Comparison of ENCODE assay signal across 9 cellular contexts in genomic region chr2:10844083-10844482, GRCh38. TPM values are rescaled to one million over a fixed set of nuclear protein-coding genes. Genes with fewer than 3 reads are reported as not detected.
DNase-seq lines count a peak whose midpoint lies in the region; ATAC-seq and TF ChIP-seq lines count a peak whose summit lies in the region.
"Had no signal": no experiment of that assay in that cellular context is flagged by ENCODE, and none has a peak within 500 bp of the region (broad histone marks: within the 10 kb centered on the region; RNA-seq: fewer than 3 reads in every experiment).

No MANE protein-coding gene starts in this region.

- in situ Hi-C loops in SK-MEL-5 (cut with HindIII; ENCODE audit: low pct_unique_long_range_greater_than_20kb, low sequenced_read_pairs) (no loop called here), GM13977 (cut with MboI; ENCODE audit: low pct_unique_long_range_greater_than_20kb, low sequenced_read_pairs, unreplicated experiment) (loop anchor here (25.0 kb wide), 2 partner anchors 593 to 743 kb away; no protein-coding TSS in a partner anchor)

- H3K36me3 ChIP-seq in parathyroid adenoma (ENCODE audit: control insufficient read depth, insufficient read depth, low read length): no peaks in the 10 kb centered on the region

- H2AFZ ChIP-seq in parathyroid adenoma: peak overlapping the region; percentile 53

- TF ChIP-seq CTCF in parathyroid adenoma (IDR thresholded peaks at IDR 0.05) (no peak), GM13977 (IDR thresholded peaks at IDR 0.05; ENCODE audit: extremely low read depth, insufficient read depth, missing control alignments) (no peak)

- H3K27me3 ChIP-seq in parathyroid adenoma (ENCODE audit: control insufficient read depth, insufficient read depth, low read length): no peaks in the 10 kb centered on the region

- H3K79me2 ChIP-seq in parathyroid adenoma: no peaks in the 10 kb centered on the region

- H3K4me1 ChIP-seq in parathyroid adenoma: peaks cover 2% of the 10 kb centered on the region

- ATAC-seq in GM19467 (IDR thresholded peaks at IDR 0.05; ENCODE audit: unreplicated experiment) (no peak), HG03039 (IDR thresholded peaks at IDR 0.05; ENCODE audit: unreplicated experiment) (no peak)

- no peak overlapping the region for H3K27ac ChIP-seq in parathyroid adenoma

- no peak overlapping the region for H3K4me3 ChIP-seq in parathyroid adenoma (ENCODE audit: low read depth, low read length)

- no peak overlapping the region for H3K9ac ChIP-seq in parathyroid adenoma

- no peaks in the 10 kb centered on the region for H3K9me3 ChIP-seq in parathyroid adenoma (ENCODE audit: control insufficient read depth, low read length)

- peak overlapping the region; percentile 39 for H3K4me2 ChIP-seq in parathyroid adenoma (ENCODE audit: low read length)

- DNase-seq in GOT3 (lab: John Stamatoyannopoulos, UW) (peak; percentile 36), SK-MEL-5 (ENCODE audit: low read depth, low spot score) (peak; percentile 71), glomerular visceral epithelial cell (ENCODE audit: extremely low spot score) (peak; percentile 43), GM13977 (ENCODE audit: low spot score) (no peak)
- DNase-seq in stimulated activated CD4-positive, alpha-beta T cell treated with anti-CD3 and anti-CD28 coated beads, Interleukin-1b, Interleukin-23, amount 100 ng/mL, for 48 hours: no peak
- DNase-seq: NCI-H1105 had no signal

RNA-seq across cellular contexts. Expression of gene PDIA6, which starts 31.5 kb away (rescaled TPM):
- total RNA-seq in SK-MEL-5 (2014; rRNA removed; shearing (Covaris generic)): 771 and 813 TPM in 2 replicates
- polyA plus RNA-seq in SK-MEL-5 (2015; cell fraction: cytosol; rRNA removed): 624 and 644 TPM in 2 replicates
- 73.7 and 90.8 TPM in 2 replicates for polyA plus RNA-seq in SK-MEL-5 (2015; cell fraction: nucleus; rRNA removed)

Comparison
In these comparisons a context has a peak if more than half of its experiments do, and no peak if none do; other contexts are left out.
1. DNase-seq: peak in GOT3 (single experiment), SK-MEL-5 (single experiment) and glomerular visceral epithelial cell (single experiment); none in GM13977 (single experiment) and stimulated activated CD4-positive, alpha-beta T cell treated with anti-CD3 and anti-CD28 coated beads, Interleukin-1b, Interleukin-23, amount 100 ng/mL, for 48 hours (single experiment).